In genomic region chr13:32252812-32253440, GRCh38 we compare ENCODE assay signal across 27 cellular contexts.
DNase-seq lines count a peak whose midpoint lies in the region; ATAC-seq and TF ChIP-seq lines count a peak whose summit lies in the region.
"Had no signal": no experiment of that assay in that cellular context is flagged by ENCODE, and none has a peak within 500 bp of the region (broad histone marks: within the 10 kb centered on the region; RNA-seq: fewer than 3 reads in every experiment).

No MANE protein-coding gene starts in this region.

- in situ Hi-C loops in GM13976 (cut with MboI; ENCODE audit: low sequenced_read_pairs, unreplicated experiment), result no loop called here

- H3K36me3 ChIP-seq in gastroesophageal sphincter (peaks cover 0 to 14% of the 10 kb centered on the region in 2 donors), tibial artery (peaks cover 15 to 35% (median 26%) of the 10 kb centered on the region in 3 donors), hepatocyte (replicated peaks; ENCODE audit: insufficient read depth, low read depth) (no peaks in the 10 kb centered on the region)
- H3K36me3 ChIP-seq: adrenal gland, HAP-1, MG63, SJCRH30 had no signal

- peaks cover 6 to 17% of the 10 kb centered on the region in 2 donors for H3K4me1 Mint-ChIP-seq in natural killer cell treated with Interleukin-12 subunit alpha and Interleukin-12 subunit beta and Interleukin-15 and Interleukin-18, amount 100 ng/mL, for 72 hours (ENCODE audit: low read depth in 2 of 2)

- TF ChIP-seq POLR2A in gastroesophageal sphincter (IDR thresholded peaks at IDR 0.05), result no peak

- H3K27ac ChIP-seq in VCaP, result peak overlapping the region; percentile 57
- H3K27ac ChIP-seq in gastroesophageal sphincter, result peak overlapping the region; percentile 85 to 97 (median 88)
- peak overlapping the region; percentile 74 to 81 for H3K27ac ChIP-seq in tibial artery
- H3K27ac ChIP-seq in hepatocyte, result no peak overlapping the region
- H3K27ac ChIP-seq: adrenal gland, SJCRH30 had no signal

- no peaks in the 10 kb centered on the region for H3K9me3 ChIP-seq in gastroesophageal sphincter
- H3K9me3 ChIP-seq in tibial artery, result no peaks in the 10 kb centered on the region
- H3K9me3 ChIP-seq in hepatocyte (ENCODE audit: low read depth), result no peaks in the 10 kb centered on the region
- H3K9me3 ChIP-seq: adrenal gland, HAP-1, MG63, SJCRH30 had no signal

- no peak overlapping the region for H3K27ac Mint-ChIP-seq in natural killer cell treated with Interleukin-12 subunit alpha and Interleukin-12 subunit beta and Interleukin-15 and Interleukin-18, amount 100 ng/mL, for 72 hours
- H3K27ac Mint-ChIP-seq: activated CD4-positive, alpha-beta memory T cell treated with anti-CD3 and anti-CD28 coated beads for 36 hours; activated naive CD4-positive, alpha-beta T cell treated with anti-CD3 and anti-CD28 coated beads for 36 hours; activated T-helper 1 cell treated with anti-CD3 and anti-CD28 coated beads, Interleukin-12 subunit alpha, Interleukin-12 subunit beta, Interleukin-2, Interleukin-4 antibody, amounts not matched to agents 30 ng/mL and 10 ng/mL and 1 ng/mL, durations not matched to agents 14 hours and 24 hours and 36 hours; nephron progenitor cell; stimulated activated naive CD8-positive, alpha-beta T cell treated with anti-CD3 and anti-CD28 coated beads, Interleukin-15, Interleukin-2, amounts not matched to agents 100 ng/mL and 50 ng/mL, for 24 hours; type B pancreatic cell had no signal

- H4K20me1 ChIP-seq in hepatocyte (ENCODE audit: insufficient read depth, poor library complexity, severe bottlenecking), result no peaks in the 10 kb centered on the region

- H3K4me3 ChIP-seq in gastroesophageal sphincter (no peak overlapping the region), tibial artery (no peak overlapping the region), hepatocyte (no peak overlapping the region)
- H3K4me3 ChIP-seq: adrenal gland, HAP-1, K562, MG63, SJCRH30 had no signal

- no peaks in the 10 kb centered on the region for H3K36me3 Mint-ChIP-seq in natural killer cell treated with Interleukin-12 subunit alpha and Interleukin-12 subunit beta and Interleukin-15 and Interleukin-18, amount 100 ng/mL, for 72 hours

- H2AFZ ChIP-seq in hepatocyte, result no peak overlapping the region

- H3K4me1 ChIP-seq in gastroesophageal sphincter (peaks cover 0 to 36% (median 9%) of the 10 kb centered on the region in 3 donors), tibial artery (peaks cover 0 to 47% (median 7%) of the 10 kb centered on the region in 4 donors), hepatocyte (ENCODE audit: insufficient read depth) (peaks cover 10% of the 10 kb centered on the region)
- H3K4me1 ChIP-seq: adrenal gland, HAP-1 had no signal

- TF ChIP-seq EP300 in gastroesophageal sphincter (IDR thresholded peaks at IDR 0.05), result no peak

- DNase-seq in natural killer cell treated with Interleukin-12 subunit alpha and Interleukin-12 subunit beta and Interleukin-15 and Interleukin-18, amount 100 ng/mL, for 72 hours (ENCODE audit: low spot score), result no peak
- no peak for DNase-seq in tibial artery
- no peak for DNase-seq in NOMO-1 (lab: John Stamatoyannopoulos, UW; ENCODE audit: unreplicated experiment in 2 of 2)
- no peak for DNase-seq in hepatocyte (ENCODE audit: low spot score)
- DNase-seq in GM13976 (ENCODE audit: low spot score), result no peak
- DNase-seq: activated CD4-positive, alpha-beta memory T cell treated with anti-CD3 and anti-CD28 coated beads for 36 hours; activated CD8-positive, alpha-beta memory T cell treated with anti-CD3 and anti-CD28 coated beads, Interleukin-2, amount 50 U/mL, for 4 hours; activated naive CD4-positive, alpha-beta T cell treated with anti-CD3 and anti-CD28 coated beads for 36 hours; adrenal gland; effector CD8-positive, alpha-beta T cell; head of caudate nucleus; left cardiac atrium; MG63; midbrain; NCI-H2029; NCI-H526 treated with DMSO at 0.1 percent for 48 hours; nephron progenitor cell; SJCRH30; T1000 had no signal

- H3K9me2 ChIP-seq in hepatocyte (replicated peaks; ENCODE audit: insufficient read depth), result no peaks in the 10 kb centered on the region

- intact Hi-C loops in tibial artery (cut with DNase I; ENCODE audit: low total_unique reads), result no loop called here

- ATAC-seq in gastroesophageal sphincter, result no peak
- peak; percentile 52 to 70 for ATAC-seq in natural killer cell treated with Interleukin-12 subunit alpha and Interleukin-12 subunit beta and Interleukin-15 and Interleukin-18, amount 100 ng/mL, for 72 hours
- ATAC-seq: K562, Panc1 had no signal

- H3K9me3 Mint-ChIP-seq in natural killer cell treated with Interleukin-12 subunit alpha and Interleukin-12 subunit beta and Interleukin-15 and Interleukin-18, amount 100 ng/mL, for 72 hours, result no peaks in the 10 kb centered on the region
- H3K9me3 Mint-ChIP-seq: activated CD4-positive, alpha-beta memory T cell treated with anti-CD3 and anti-CD28 coated beads for 36 hours; activated naive CD4-positive, alpha-beta T cell treated with anti-CD3 and anti-CD28 coated beads for 36 hours; activated T-helper 1 cell treated with anti-CD3 and anti-CD28 coated beads, Interleukin-12 subunit alpha, Interleukin-12 subunit beta, Interleukin-2, Interleukin-4 antibody, amounts not matched to agents 30 ng/mL and 10 ng/mL and 1 ng/mL, durations not matched to agents 14 hours and 24 hours and 36 hours; nephron progenitor cell; stimulated activated naive CD8-positive, alpha-beta T cell treated with anti-CD3 and anti-CD28 coated beads, Interleukin-15, Interleukin-2, amounts not matched to agents 100 ng/mL and 50 ng/mL, for 24 hours; type B pancreatic cell had no signal

- no peaks in the 10 kb centered on the region for H3K79me2 ChIP-seq in hepatocyte

- 69 to 74% methylated on average over 4 of the region's 4 CpGs for WGBS in gastroesophageal sphincter (ENCODE audit: low coverage in 1 of 2), 2 donors
- 86% methylated on average over 4 of the region's 4 CpGs for WGBS in hepatocyte (ENCODE audit: low lambda C conversion rate, missing lambda C conversion rate)

- H3K27me3 ChIP-seq in gastroesophageal sphincter, result no peaks in the 10 kb centered on the region
- H3K27me3 ChIP-seq in tibial artery, result no peaks in the 10 kb centered on the region
- no peaks in the 10 kb centered on the region for H3K27me3 ChIP-seq in hepatocyte
- H3K27me3 ChIP-seq: adrenal gland, MG63, SJCRH30 had no signal

- no peaks in the 10 kb centered on the region for H3K27me3 Mint-ChIP-seq in natural killer cell treated with Interleukin-12 subunit alpha and Interleukin-12 subunit beta and Interleukin-15 and Interleukin-18, amount 100 ng/mL, for 72 hours
- H3K27me3 Mint-ChIP-seq: activated CD4-positive, alpha-beta memory T cell treated with anti-CD3 and anti-CD28 coated beads for 36 hours; stimulated activated naive CD8-positive, alpha-beta T cell treated with anti-CD3 and anti-CD28 coated beads, Interleukin-15, Interleukin-2, amounts not matched to agents 100 ng/mL and 50 ng/mL, for 24 hours; type B pancreatic cell had no signal

- no peak overlapping the region for H3K4me3 Mint-ChIP-seq in natural killer cell treated with Interleukin-12 subunit alpha and Interleukin-12 subunit beta and Interleukin-15 and Interleukin-18, amount 100 ng/mL, for 72 hours
- H3K4me3 Mint-ChIP-seq: activated CD4-positive, alpha-beta memory T cell treated with anti-CD3 and anti-CD28 coated beads for 36 hours; activated naive CD4-positive, alpha-beta T cell treated with anti-CD3 and anti-CD28 coated beads for 36 hours; activated T-helper 1 cell treated with anti-CD3 and anti-CD28 coated beads, Interleukin-12 subunit alpha, Interleukin-12 subunit beta, Interleukin-2, Interleukin-4 antibody, amounts not matched to agents 30 ng/mL and 10 ng/mL and 1 ng/mL, durations not matched to agents 14 hours and 24 hours and 36 hours; nephron progenitor cell; stimulated activated naive CD8-positive, alpha-beta T cell treated with anti-CD3 and anti-CD28 coated beads, Interleukin-15, Interleukin-2, amounts not matched to agents 100 ng/mL and 50 ng/mL, for 24 hours; type B pancreatic cell had no signal

- no peak for TF ChIP-seq CTCF in VCaP (conservative IDR thresholded peaks at IDR 0.05)
- TF ChIP-seq CTCF in gastroesophageal sphincter (IDR thresholded peaks at IDR 0.05), result no peak
- TF ChIP-seq CTCF in tibial artery (IDR thresholded peaks at IDR 0.05), result no peak
- no peak for TF ChIP-seq CTCF in hepatocyte (IDR thresholded peaks at IDR 0.05; ENCODE audit: poor library complexity)
- TF ChIP-seq CTCF in GM13976 (IDR thresholded peaks at IDR 0.05; ENCODE audit: borderline replicate concordance, control extremely low read depth, extremely low read depth, insufficient read depth, missing control alignments), result no peak

- no peak overlapping the region for H3K4me2 ChIP-seq in hepatocyte
